Comparison of ENCODE assay signal across 10 cellular contexts in the genomic region with DNA sequence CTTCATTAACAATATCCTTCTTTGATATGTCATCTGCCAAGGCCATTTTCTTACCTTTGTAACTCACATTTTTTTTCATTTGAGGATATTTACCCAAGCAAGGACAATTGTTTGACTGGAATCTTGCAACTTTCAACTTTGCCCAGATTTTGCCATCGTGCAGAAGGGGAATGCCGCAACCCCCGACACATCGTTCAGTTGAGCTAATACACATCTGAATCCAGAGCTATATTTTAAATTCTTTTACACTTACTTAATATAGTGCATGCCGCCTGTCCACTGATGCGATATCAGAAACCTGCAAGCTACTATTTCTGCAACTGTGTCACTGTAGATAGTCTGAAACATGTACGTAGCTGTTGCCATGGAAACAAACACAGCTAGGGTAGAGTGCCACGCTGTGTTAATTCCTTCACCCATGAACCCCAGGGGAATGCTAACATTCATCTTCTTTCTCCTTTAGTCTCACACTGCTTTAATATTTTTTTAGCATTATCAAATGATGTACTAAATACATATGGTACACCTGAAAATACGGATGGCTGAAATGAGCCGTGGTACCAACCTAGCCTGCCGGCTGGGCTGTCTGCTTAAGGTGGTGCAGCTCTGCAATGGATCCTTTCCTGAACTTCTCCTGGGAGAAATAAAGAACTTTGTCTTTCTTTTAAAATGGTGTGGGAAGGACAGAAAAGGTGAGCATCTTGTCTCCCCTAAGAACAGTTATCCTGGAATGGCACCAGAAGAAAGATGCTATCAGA.
DNase-seq lines count a peak whose midpoint lies in the region; ATAC-seq and TF ChIP-seq lines count a peak whose summit lies in the region.
"Had no signal": no experiment of that assay in that cellular context is flagged by ENCODE, and none has a peak within 500 bp of the region (broad histone marks: within the 10 kb centered on the region; RNA-seq: fewer than 3 reads in every experiment).

No MANE protein-coding gene starts in this region.

- H3K27ac Mint-ChIP-seq in stimulated activated naive CD8-positive, alpha-beta T cell treated with anti-CD3 and anti-CD28 coated beads, Interleukin-15, amount 100 ng/mL, for 72 hours: no peak overlapping the region
- H3K27ac Mint-ChIP-seq in osteocyte (ENCODE audit: unreplicated experiment): no peak overlapping the region
- H3K27ac Mint-ChIP-seq: activated naive CD8-positive, alpha-beta T cell had no signal

- H3K4me1 Mint-ChIP-seq in stimulated activated naive CD8-positive, alpha-beta T cell treated with anti-CD3 and anti-CD28 coated beads, Interleukin-15, amount 100 ng/mL, for 72 hours: peaks cover 50% of the 10 kb centered on the region
- H3K4me1 Mint-ChIP-seq in osteocyte (ENCODE audit: unreplicated experiment): peaks cover 36% of the 10 kb centered on the region

- H3K27me3 Mint-ChIP-seq in stimulated activated naive CD8-positive, alpha-beta T cell treated with anti-CD3 and anti-CD28 coated beads, Interleukin-15, amount 100 ng/mL, for 72 hours: no peaks in the 10 kb centered on the region
- no peaks in the 10 kb centered on the region for H3K27me3 Mint-ChIP-seq in osteocyte (ENCODE audit: unreplicated experiment)
- H3K27me3 Mint-ChIP-seq: activated naive CD8-positive, alpha-beta T cell had no signal

- in situ Hi-C loops in GM13977 (cut with MboI; ENCODE audit: low pct_unique_long_range_greater_than_20kb, low sequenced_read_pairs, unreplicated experiment): no loop called here

- H3K9me3 Mint-ChIP-seq in stimulated activated naive CD8-positive, alpha-beta T cell treated with anti-CD3 and anti-CD28 coated beads, Interleukin-15, amount 100 ng/mL, for 72 hours: no peaks in the 10 kb centered on the region
- no peaks in the 10 kb centered on the region for H3K9me3 Mint-ChIP-seq in osteocyte (ENCODE audit: unreplicated experiment)

- no peaks in the 10 kb centered on the region for H3K36me3 Mint-ChIP-seq in osteocyte (ENCODE audit: unreplicated experiment)

- H3K4me3 Mint-ChIP-seq in stimulated activated naive CD8-positive, alpha-beta T cell treated with anti-CD3 and anti-CD28 coated beads, Interleukin-15, amount 100 ng/mL, for 72 hours: no peak overlapping the region
- H3K4me3 Mint-ChIP-seq in osteocyte (ENCODE audit: unreplicated experiment): no peak overlapping the region
- H3K4me3 Mint-ChIP-seq: activated naive CD8-positive, alpha-beta T cell had no signal

- DNase-seq in GM13977 (ENCODE audit: low spot score): peak; percentile 75
- DNase-seq in left kidney (ENCODE audit: low read depth, low spot score): peak; percentile 92
- DNase-seq in stimulated activated naive CD8-positive, alpha-beta T cell treated with anti-CD3 and anti-CD28 coated beads, Interleukin-15, amount 100 ng/mL, for 72 hours: no peak
- no peak for DNase-seq in stimulated activated CD4-positive, alpha-beta T cell treated with anti-CD3 and anti-CD28 coated beads, Interleukin-4, amount 100 ng/mL, for 1 hour
- DNase-seq in SHP77 (lab: John Stamatoyannopoulos, UW): no peak
- no peak for DNase-seq in osteocyte (ENCODE audit: extremely low spot score, unreplicated experiment)
- DNase-seq: NK-92 treated with Interleukin-12 subunit alpha and Interleukin-12 subunit beta, amount 100 ng/mL, for 24 hours had no signal

- ATAC-seq in GM21526 (IDR thresholded peaks at IDR 0.05; ENCODE audit: low FRiP score, unreplicated experiment) (peak; percentile 95), HG03521 (IDR thresholded peaks at IDR 0.05; ENCODE audit: unreplicated experiment) (peak; percentile 93)
- no peak for ATAC-seq in stimulated activated naive CD8-positive, alpha-beta T cell treated with anti-CD3 and anti-CD28 coated beads, Interleukin-15, amount 100 ng/mL, for 72 hours

- no peak for TF ChIP-seq CTCF in GM13977 (IDR thresholded peaks at IDR 0.05; ENCODE audit: extremely low read depth, insufficient read depth, missing control alignments)
- no peak for TF ChIP-seq CTCF in osteocyte (IDR thresholded peaks at IDR 0.05)

Comparison
In these comparisons a context has a peak if more than half of its experiments do, and no peak if none do; other contexts are left out.
1. DNase-seq: peak in GM13977 (single experiment) and left kidney (single experiment); none in stimulated activated naive CD8-positive, alpha-beta T cell treated with anti-CD3 and anti-CD28 coated beads, Interleukin-15, amount 100 ng/mL, for 72 hours (0 of 2), stimulated activated CD4-positive, alpha-beta T cell treated with anti-CD3 and anti-CD28 coated beads, Interleukin-4, amount 100 ng/mL, for 1 hour (single experiment), SHP77 (0 of 2) and osteocyte (single experiment).